ENCODE assay signal across 1 cellular context in genomic region chr6:28982476-28983266, GRCh38.
A peak's percentile ranks its signal among the peaks of the same experiment; 100 is the strongest.
TF ChIP-seq lines count a peak whose summit lies in the region.

No MANE protein-coding gene starts in this region.

TF ChIP-seq in HepG2, 621 proteins besides CTCF, POLR2A, EP300 and RAD21:
- 0 out of 2 replicates have a peak, but pooled peaks have one; percentile 1 for TF ChIP-seq KAT8 (CRISPR knock-in tag; IDR thresholded peaks at IDR 0.05)
- TF ChIP-seq EZH2 (conservative IDR thresholded peaks at IDR 0.05; ENCODE audit: low read depth, low read length), result no peak
- no peak for TF ChIP-seq ERF (CRISPR knock-in tag; IDR thresholded peaks at IDR 0.05)
- TF ChIP-seq FOXP4 (CRISPR knock-in tag; IDR thresholded peaks at IDR 0.05), result no peak
- no peak for TF ChIP-seq SNRNP70 (IDR thresholded peaks at IDR 0.05; ENCODE audit: low read depth, low read length)
- TF ChIP-seq, protein P1, sequence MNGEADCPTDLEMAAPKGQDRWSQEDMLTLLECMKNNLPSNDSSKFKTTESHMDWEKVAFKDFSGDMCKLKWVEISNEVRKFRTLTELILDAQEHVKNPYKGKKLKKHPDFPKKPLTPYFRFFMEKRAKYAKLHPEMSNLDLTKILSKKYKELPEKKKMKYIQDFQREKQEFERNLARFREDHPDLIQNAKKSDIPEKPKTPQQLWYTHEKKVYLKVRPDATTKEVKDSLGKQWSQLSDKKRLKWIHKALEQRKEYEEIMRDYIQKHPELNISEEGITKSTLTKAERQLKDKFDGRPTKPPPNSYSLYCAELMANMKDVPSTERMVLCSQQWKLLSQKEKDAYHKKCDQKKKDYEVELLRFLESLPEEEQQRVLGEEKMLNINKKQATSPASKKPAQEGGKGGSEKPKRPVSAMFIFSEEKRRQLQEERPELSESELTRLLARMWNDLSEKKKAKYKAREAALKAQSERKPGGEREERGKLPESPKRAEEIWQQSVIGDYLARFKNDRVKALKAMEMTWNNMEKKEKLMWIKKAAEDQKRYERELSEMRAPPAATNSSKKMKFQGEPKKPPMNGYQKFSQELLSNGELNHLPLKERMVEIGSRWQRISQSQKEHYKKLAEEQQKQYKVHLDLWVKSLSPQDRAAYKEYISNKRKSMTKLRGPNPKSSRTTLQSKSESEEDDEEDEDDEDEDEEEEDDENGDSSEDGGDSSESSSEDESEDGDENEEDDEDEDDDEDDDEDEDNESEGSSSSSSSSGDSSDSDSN (CRISPR knock-in tag; IDR thresholded peaks at IDR 0.05), result 0 out of 2 replicates have a peak, but pooled peaks have one; percentile 0
- TF ChIP-seq NCOR1 (IDR thresholded peaks at IDR 0.05; ENCODE audit: borderline replicate concordance, low read length), result no peak
- 0 out of 2 replicates have a peak, but pooled peaks have one; percentile 49 for TF ChIP-seq ZFP82 (CRISPR knock-in tag; IDR thresholded peaks at IDR 0.05; ENCODE audit: borderline replicate concordance)
- TF ChIP-seq ZSCAN12 (CRISPR knock-in tag; IDR thresholded peaks at IDR 0.05), result 0 out of 2 replicates have a peak, but pooled peaks have one; percentile 7
- TF ChIP-seq KLF9 (CRISPR knock-in tag; IDR thresholded peaks at IDR 0.05; ENCODE audit: low read depth), result no peak
- 0 out of 2 replicates have a peak, but pooled peaks have one; percentile 27 for TF ChIP-seq HDAC1 (CRISPR knock-in tag; IDR thresholded peaks at IDR 0.05)
- peak; percentile 44 for TF ChIP-seq ASH2L (IDR thresholded peaks at IDR 0.05; ENCODE audit: insufficient read length, low read depth, low read length)
- TF ChIP-seq MAF1 (CRISPR knock-in tag; IDR thresholded peaks at IDR 0.05; ENCODE audit: borderline replicate concordance), result no peak
- peak; percentile 57 for TF ChIP-seq ZSCAN30 (CRISPR knock-in tag; IDR thresholded peaks at IDR 0.05)
- 0 out of 2 replicates have a peak, but pooled peaks have one; percentile 66 for TF ChIP-seq SNAI1 (CRISPR knock-in tag; IDR thresholded peaks at IDR 0.05; ENCODE audit: borderline replicate concordance)
- TF ChIP-seq ARID3A (IDR thresholded peaks at IDR 0.05; ENCODE audit: low read depth, low read length), result 0 out of 2 replicates have a peak, but pooled peaks have one; percentile 3
- TF ChIP-seq AHDC1 (CRISPR knock-in tag; IDR thresholded peaks at IDR 0.05; ENCODE audit: borderline replicate concordance), result peak; percentile 48; the same call in 1 of the 2 replicates
- TF ChIP-seq KLF16 (CRISPR knock-in tag; IDR thresholded peaks at IDR 0.05), result no peak
- TF ChIP-seq ZKSCAN8 (CRISPR knock-in tag; IDR thresholded peaks at IDR 0.05; ENCODE audit: borderline replicate concordance), result no peak
- no peak for TF ChIP-seq PHF5A (CRISPR knock-in tag; IDR thresholded peaks at IDR 0.05; ENCODE audit: low read depth, unreplicated experiment)
- TF ChIP-seq ZNF878 (CRISPR knock-in tag; IDR thresholded peaks at IDR 0.05), result 0 out of 2 replicates have a peak, but pooled peaks have one; percentile 5
- peak; percentile 17; the same call in 1 of the 2 replicates for TF ChIP-seq IKZF5 (CRISPR knock-in tag; IDR thresholded peaks at IDR 0.05)
- TF ChIP-seq PITX1 (CRISPR knock-in tag; IDR thresholded peaks at IDR 0.05), result 0 out of 2 replicates have a peak, but pooled peaks have one; percentile 1
- TF ChIP-seq SIX1 (CRISPR knock-in tag; IDR thresholded peaks at IDR 0.05; ENCODE audit: borderline replicate concordance), result peak; percentile 82; the same call in 1 of the 2 replicates
- no peak for TF ChIP-seq MIXL1 (CRISPR knock-in tag; IDR thresholded peaks at IDR 0.05)
- no peak for TF ChIP-seq ZC3H13 (CRISPR knock-in tag; IDR thresholded peaks at IDR 0.05)
- no peak for TF ChIP-seq ZNF274 (CRISPR knock-in tag; IDR thresholded peaks at IDR 0.05)
- peak; percentile 20; the same call in 1 of the 2 replicates for TF ChIP-seq SAP130 (CRISPR knock-in tag; IDR thresholded peaks at IDR 0.05; ENCODE audit: low read depth)
- 0 out of 2 replicates have a peak, but pooled peaks have one; percentile 4 for TF ChIP-seq EHMT2 (IDR thresholded peaks at IDR 0.05; ENCODE audit: borderline replicate concordance, low read depth, low read length)
- no peak for TF ChIP-seq KAT2B (IDR thresholded peaks at IDR 0.05; ENCODE audit: borderline replicate concordance, low read depth, low read length)
- no peak for TF ChIP-seq HNF4A (CRISPR knock-in tag; IDR thresholded peaks at IDR 0.05)
